ENCODE assay signal across 8 cellular contexts in genomic region chr2:23351388-23352141, GRCh38. TPM values are rescaled to one million over a fixed set of nuclear protein-coding genes. Genes with fewer than 3 reads are reported as not detected.
A peak's percentile ranks its signal among the peaks of the same experiment; 100 is the strongest.
DNase-seq lines count a peak whose midpoint lies in the region; ATAC-seq and TF ChIP-seq lines count a peak whose summit lies in the region.

No MANE protein-coding gene starts in this region.

- peak; percentile 65 for TF ChIP-seq CTCF in OCI-LY3 (IDR thresholded peaks at IDR 0.05; ENCODE audit: low read depth, low read length)

- H3K4me2 ChIP-seq in OCI-LY3 (ENCODE audit: low read length): peak overlapping the region; percentile 26

- H3K27me3 ChIP-seq in OCI-LY3 (ENCODE audit: low read depth, low read length) (peaks cover 20% of the 10 kb centered on the region), aorta (ENCODE audit: control insufficient read depth in 1 of 2, insufficient read depth in 2 of 2, low read length in 1 of 2) (no peaks in the 10 kb centered on the region)

- H4K20me1 ChIP-seq in OCI-LY3 (ENCODE audit: insufficient read depth, low read length): no peaks in the 10 kb centered on the region

- H3K79me2 ChIP-seq in OCI-LY3 (ENCODE audit: low read length): no peaks in the 10 kb centered on the region

- H3K36me3 ChIP-seq in OCI-LY3 (replicated peaks; ENCODE audit: low read depth, low read length) (no peaks in the 10 kb centered on the region), aorta (ENCODE audit: control insufficient read depth in 1 of 2, insufficient read depth in 2 of 2, low read length in 1 of 2) (no peaks in the 10 kb centered on the region)

- peak overlapping the region; percentile 34; the same call in 1 of the 2 replicates for H2AFZ ChIP-seq in OCI-LY3 (ENCODE audit: low read depth, low read length)

- ATAC-seq in GM19043 (IDR thresholded peaks at IDR 0.05; ENCODE audit: low read depth, unreplicated experiment) (peak; percentile 89), HG03139 (IDR thresholded peaks at IDR 0.05; ENCODE audit: unreplicated experiment) (peak; percentile 94), aorta (ENCODE audit: low FRiP score) (peak; percentile 90)

- no peak overlapping the region for H3K4me3 ChIP-seq in OCI-LY3 (ENCODE audit: low read length)
- H3K4me3 ChIP-seq in aorta (ENCODE audit: low read length in 2 of 2): no peak overlapping the region

- H3K4me1 ChIP-seq in OCI-LY3 (ENCODE audit: low read length) (peaks cover 9% of the 10 kb centered on the region), aorta (ENCODE audit: control insufficient read depth in 1 of 2, insufficient read depth in 2 of 2, low read length in 2 of 2) (no peaks in the 10 kb centered on the region)

- DNase-seq in CD1c-positive myeloid dendritic cell (ENCODE audit: extremely low spot score) (peak; percentile 46), cardiac septum (ENCODE audit: low spot score) (peak; percentile 89), pons (ENCODE audit: low spot score) (peak; percentile 62), aorta (peak; percentile 91 to 96)
- peak; percentile 35 for DNase-seq in activated naive CD4-positive, alpha-beta T cell treated with Interleukin-2 at 50 U/mL for 16 hours

- H3K9me3 ChIP-seq in OCI-LY3 (ENCODE audit: insufficient read depth, low read length): no peaks in the 10 kb centered on the region
- H3K9me3 ChIP-seq in aorta (ENCODE audit: control insufficient read depth, low read length): no peaks in the 10 kb centered on the region

- H3K9ac ChIP-seq in OCI-LY3 (ENCODE audit: low read length): no peak overlapping the region

- no peak overlapping the region for H3K27ac ChIP-seq in OCI-LY3 (ENCODE audit: low read length)
- H3K27ac ChIP-seq in aorta (ENCODE audit: low read depth in 1 of 2, low read length in 2 of 2): no peak overlapping the region

- WGBS in aorta, 2 donors: 16 to 19% methylated on average over 37 of the region's 37 CpGs

- intact Hi-C loops in cardiac septum (cut with DNase I): no loop called here
- intact Hi-C loops in aorta (cut with DNase I): loop anchor here in 1 of 2 donors (5.0 kb wide), 1 partner anchor 449 kb away; no protein-coding TSS in a partner anchor

RNA-seq across cellular contexts. Expression of gene KLHL29, which starts 33.4 kb away (rescaled TPM):
- 1.6 TPM for total RNA-seq in cardiac septum
- 10 to 100 TPM; 11.4 to 13.4 TPM for total RNA-seq in aorta
- polyA plus RNA-seq in aorta: 1 to 10 TPM in 1 of 2 donors, under 1 TPM in 1; 0.75 to 4.9 TPM

Comparison
In these comparisons a context has a peak if more than half of its experiments do, and no peak if none do; other contexts are left out.
1. DNase-seq: peak in every context shown above with its lines; median percentile 94 in aorta; 89 in cardiac septum; 62 in pons; 46 in CD1c-positive myeloid dendritic cell; 35 in activated naive CD4-positive, alpha-beta T cell treated with Interleukin-2 at 50 U/mL for 16 hours.